Comparison of ENCODE assay signal across 1 cellular context in the genomic region with DNA sequence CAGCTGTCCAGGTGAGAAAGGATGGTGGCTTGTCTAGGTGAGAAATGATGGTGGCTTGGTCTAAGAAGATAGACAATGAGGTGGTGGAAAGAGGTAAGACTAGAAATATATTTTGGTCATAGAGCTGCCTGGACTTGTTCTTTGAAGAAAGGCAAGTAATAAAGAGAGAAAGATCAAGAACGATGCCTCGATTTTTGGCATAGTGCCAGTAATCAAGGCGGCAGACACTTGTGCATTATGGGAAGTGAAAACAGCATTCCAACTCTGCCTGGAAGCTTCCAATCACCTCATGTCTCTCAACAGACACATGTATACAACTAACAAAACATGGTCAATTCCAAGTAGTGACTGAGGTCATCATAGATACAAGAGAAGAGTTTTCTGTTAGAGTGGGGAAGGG.
TF ChIP-seq lines count a peak whose summit lies in the region.

No MANE protein-coding gene starts in this region.

TF ChIP-seq in GM23338, 12 proteins besides CTCF, POLR2A, EP300 and RAD21 (continued from another document):
- TF ChIP-seq, protein P1, sequence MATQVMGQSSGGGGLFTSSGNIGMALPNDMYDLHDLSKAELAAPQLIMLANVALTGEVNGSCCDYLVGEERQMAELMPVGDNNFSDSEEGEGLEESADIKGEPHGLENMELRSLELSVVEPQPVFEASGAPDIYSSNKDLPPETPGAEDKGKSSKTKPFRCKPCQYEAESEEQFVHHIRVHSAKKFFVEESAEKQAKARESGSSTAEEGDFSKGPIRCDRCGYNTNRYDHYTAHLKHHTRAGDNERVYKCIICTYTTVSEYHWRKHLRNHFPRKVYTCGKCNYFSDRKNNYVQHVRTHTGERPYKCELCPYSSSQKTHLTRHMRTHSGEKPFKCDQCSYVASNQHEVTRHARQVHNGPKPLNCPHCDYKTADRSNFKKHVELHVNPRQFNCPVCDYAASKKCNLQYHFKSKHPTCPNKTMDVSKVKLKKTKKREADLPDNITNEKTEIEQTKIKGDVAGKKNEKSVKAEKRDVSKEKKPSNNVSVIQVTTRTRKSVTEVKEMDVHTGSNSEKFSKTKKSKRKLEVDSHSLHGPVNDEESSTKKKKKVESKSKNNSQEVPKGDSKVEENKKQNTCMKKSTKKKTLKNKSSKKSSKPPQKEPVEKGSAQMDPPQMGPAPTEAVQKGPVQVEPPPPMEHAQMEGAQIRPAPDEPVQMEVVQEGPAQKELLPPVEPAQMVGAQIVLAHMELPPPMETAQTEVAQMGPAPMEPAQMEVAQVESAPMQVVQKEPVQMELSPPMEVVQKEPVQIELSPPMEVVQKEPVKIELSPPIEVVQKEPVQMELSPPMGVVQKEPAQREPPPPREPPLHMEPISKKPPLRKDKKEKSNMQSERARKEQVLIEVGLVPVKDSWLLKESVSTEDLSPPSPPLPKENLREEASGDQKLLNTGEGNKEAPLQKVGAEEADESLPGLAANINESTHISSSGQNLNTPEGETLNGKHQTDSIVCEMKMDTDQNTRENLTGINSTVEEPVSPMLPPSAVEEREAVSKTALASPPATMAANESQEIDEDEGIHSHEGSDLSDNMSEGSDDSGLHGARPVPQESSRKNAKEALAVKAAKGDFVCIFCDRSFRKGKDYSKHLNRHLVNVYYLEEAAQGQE (IDR thresholded peaks at IDR 0.05; ENCODE audit: unreplicated experiment): no peak
- no peak for TF ChIP-seq EZH2 (IDR thresholded peaks at IDR 0.05; ENCODE audit: low read depth, unreplicated experiment)
- TF ChIP-seq, protein P2, sequence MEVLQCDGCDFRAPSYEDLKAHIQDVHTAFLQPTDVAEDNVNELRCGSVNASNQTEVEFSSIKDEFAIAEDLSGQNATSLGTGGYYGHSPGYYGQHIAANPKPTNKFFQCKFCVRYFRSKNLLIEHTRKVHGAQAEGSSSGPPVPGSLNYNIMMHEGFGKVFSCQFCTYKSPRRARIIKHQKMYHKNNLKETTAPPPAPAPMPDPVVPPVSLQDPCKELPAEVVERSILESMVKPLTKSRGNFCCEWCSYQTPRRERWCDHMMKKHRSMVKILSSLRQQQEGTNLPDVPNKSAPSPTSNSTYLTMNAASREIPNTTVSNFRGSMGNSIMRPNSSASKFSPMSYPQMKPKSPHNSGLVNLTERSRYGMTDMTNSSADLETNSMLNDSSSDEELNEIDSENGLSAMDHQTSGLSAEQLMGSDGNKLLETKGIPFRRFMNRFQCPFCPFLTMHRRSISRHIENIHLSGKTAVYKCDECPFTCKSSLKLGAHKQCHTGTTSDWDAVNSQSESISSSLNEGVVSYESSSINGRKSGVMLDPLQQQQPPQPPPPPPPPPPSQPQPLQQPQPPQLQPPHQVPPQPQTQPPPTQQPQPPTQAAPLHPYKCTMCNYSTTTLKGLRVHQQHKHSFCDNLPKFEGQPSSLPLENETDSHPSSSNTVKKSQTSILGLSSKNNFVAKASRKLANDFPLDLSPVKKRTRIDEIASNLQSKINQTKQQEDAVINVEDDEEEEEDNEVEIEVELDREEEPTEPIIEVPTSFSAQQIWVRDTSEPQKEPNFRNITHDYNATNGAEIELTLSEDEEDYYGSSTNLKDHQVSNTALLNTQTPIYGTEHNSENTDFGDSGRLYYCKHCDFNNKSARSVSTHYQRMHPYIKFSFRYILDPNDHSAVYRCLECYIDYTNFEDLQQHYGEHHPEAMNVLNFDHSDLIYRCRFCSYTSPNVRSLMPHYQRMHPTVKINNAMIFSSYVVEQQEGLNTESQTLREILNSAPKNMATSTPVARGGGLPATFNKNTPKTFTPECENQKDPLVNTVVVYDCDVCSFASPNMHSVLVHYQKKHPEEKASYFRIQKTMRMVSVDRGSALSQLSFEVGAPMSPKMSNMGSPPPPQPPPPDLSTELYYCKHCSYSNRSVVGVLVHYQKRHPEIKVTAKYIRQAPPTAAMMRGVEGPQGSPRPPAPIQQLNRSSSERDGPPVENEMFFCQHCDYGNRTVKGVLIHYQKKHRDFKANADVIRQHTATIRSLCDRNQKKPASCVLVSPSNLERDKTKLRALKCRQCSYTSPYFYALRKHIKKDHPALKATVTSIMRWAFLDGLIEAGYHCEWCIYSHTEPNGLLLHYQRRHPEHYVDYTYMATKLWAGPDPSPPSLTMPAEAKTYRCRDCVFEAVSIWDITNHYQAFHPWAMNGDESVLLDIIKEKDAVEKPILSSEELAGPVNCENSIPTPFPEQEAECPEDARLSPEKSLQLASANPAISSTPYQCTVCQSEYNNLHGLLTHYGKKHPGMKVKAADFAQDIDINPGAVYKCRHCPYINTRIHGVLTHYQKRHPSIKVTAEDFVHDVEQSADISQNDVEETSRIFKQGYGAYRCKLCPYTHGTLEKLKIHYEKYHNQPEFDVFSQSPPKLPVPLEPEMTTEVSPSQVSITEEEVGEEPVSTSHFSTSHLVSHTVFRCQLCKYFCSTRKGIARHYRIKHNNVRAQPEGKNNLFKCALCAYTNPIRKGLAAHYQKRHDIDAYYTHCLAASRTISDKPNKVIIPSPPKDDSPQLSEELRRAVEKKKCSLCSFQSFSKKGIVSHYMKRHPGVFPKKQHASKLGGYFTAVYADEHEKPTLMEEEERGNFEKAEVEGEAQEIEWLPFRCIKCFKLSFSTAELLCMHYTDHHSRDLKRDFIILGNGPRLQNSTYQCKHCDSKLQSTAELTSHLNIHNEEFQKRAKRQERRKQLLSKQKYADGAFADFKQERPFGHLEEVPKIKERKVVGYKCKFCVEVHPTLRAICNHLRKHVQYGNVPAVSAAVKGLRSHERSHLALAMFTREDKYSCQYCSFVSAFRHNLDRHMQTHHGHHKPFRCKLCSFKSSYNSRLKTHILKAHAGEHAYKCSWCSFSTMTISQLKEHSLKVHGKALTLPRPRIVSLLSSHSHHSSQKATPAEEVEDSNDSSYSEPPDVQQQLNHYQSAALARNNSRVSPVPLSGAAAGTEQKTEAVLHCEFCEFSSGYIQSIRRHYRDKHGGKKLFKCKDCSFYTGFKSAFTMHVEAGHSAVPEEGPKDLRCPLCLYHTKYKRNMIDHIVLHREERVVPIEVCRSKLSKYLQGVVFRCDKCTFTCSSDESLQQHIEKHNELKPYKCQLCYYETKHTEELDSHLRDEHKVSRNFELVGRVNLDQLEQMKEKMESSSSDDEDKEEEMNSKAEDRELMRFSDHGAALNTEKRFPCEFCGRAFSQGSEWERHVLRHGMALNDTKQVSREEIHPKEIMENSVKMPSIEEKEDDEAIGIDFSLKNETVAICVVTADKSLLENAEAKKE (CRISPR knock-in tag; IDR thresholded peaks at IDR 0.05): no peak
